14 cellular contexts compared by ENCODE assay signal in the genomic region with DNA sequence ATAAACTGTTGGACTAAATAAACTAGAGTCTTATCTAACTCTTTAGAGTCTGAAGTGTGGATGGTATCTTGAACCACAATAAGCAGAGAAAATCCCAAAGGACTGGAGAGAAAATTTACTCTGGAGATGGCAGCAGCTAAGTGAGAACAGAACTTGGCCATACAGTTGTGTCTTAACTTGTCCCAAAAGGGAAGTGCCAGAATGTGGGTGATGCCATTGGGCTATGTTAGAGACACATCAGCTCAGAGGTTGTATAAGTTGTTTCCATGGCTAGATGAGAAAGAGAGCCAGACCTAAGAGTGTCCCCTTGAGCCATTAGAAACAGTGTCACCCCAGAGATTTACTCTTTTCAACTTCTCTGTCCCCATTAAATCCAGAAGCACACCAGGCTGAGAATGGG. TPM values are rescaled to one million over a fixed set of nuclear protein-coding genes. Genes with fewer than 3 reads are reported as not detected.
A peak's percentile ranks its signal among the peaks of the same experiment; 100 is the strongest.
DNase-seq lines count a peak whose midpoint lies in the region; ATAC-seq, FAIRE-seq and TF ChIP-seq lines count a peak whose summit lies in the region.
"Had no signal": no experiment of that assay in that cellular context is flagged by ENCODE, and none has a peak within 500 bp of the region (broad histone marks: within the 10 kb centered on the region; RNA-seq: fewer than 3 reads in every experiment).

No MANE protein-coding gene starts in this region.

- H3K27ac Mint-ChIP-seq in nephron progenitor cell, result no peak overlapping the region
- H3K27ac Mint-ChIP-seq: activated T-cell treated with anti-CD3 and anti-CD28 coated beads, Interleukin-2, amount 50 U/mL, for 24 hours had no signal

- no peaks in the 10 kb centered on the region for H3K9me3 ChIP-seq in small intestine (ENCODE audit: control insufficient read depth, low read depth)

- ATAC-seq in foreskin keratinocyte (no peak), HG03045 (IDR thresholded peaks at IDR 0.05; ENCODE audit: unreplicated experiment) (no peak)

- peak; percentile 1 for TF ChIP-seq CTCF in foreskin keratinocyte (conservative IDR thresholded peaks at IDR 0.05)
- TF ChIP-seq CTCF in nephron progenitor cell (IDR thresholded peaks at IDR 0.05), result no peak

- H3K27me3 ChIP-seq in foreskin keratinocyte, result no peaks in the 10 kb centered on the region
- no peaks in the 10 kb centered on the region for H3K27me3 ChIP-seq in small intestine (ENCODE audit: control insufficient read depth in 2 of 2, insufficient read depth in 2 of 2, low read length in 2 of 2)

- H3K27me3 Mint-ChIP-seq in nephron progenitor cell (ENCODE audit: low read depth, poor library complexity), result peaks cover 3% of the 10 kb centered on the region
- H3K27me3 Mint-ChIP-seq: activated T-cell treated with anti-CD3 and anti-CD28 coated beads, Interleukin-2, amount 50 U/mL, for 24 hours had no signal

- no peak overlapping the region for H3K4me3 Mint-ChIP-seq in nephron progenitor cell
- H3K4me3 Mint-ChIP-seq: activated T-cell treated with anti-CD3 and anti-CD28 coated beads, Interleukin-2, amount 50 U/mL, for 24 hours had no signal

- H3K4me1 Mint-ChIP-seq in nephron progenitor cell, result peaks cover 66% of the 10 kb centered on the region

- no peak overlapping the region for H3K4me3 ChIP-seq in small intestine (ENCODE audit: low read depth in 1 of 2, low read length in 2 of 2)

- FAIRE-seq in GM18507 (lab: Jason Lieb, UNC), result peak; percentile 53
- no peak for FAIRE-seq in small intestine (lab: Jason Lieb, UNC)
- FAIRE-seq: H1 had no signal

- no peak overlapping the region for H3K27ac ChIP-seq in foreskin keratinocyte
- peak overlapping the region; percentile 4 to 45 for H3K27ac ChIP-seq in small intestine (ENCODE audit: low read depth in 1 of 2, low read length in 1 of 2)

- no peaks in the 10 kb centered on the region for H3K36me3 ChIP-seq in small intestine (ENCODE audit: control insufficient read depth in 2 of 2, insufficient read depth in 2 of 2, low read length in 2 of 2)

- no peaks in the 10 kb centered on the region for H3K9me3 Mint-ChIP-seq in nephron progenitor cell
- H3K9me3 Mint-ChIP-seq: activated T-cell treated with anti-CD3 and anti-CD28 coated beads, Interleukin-2, amount 50 U/mL, for 24 hours had no signal

- peaks cover 14% of the 10 kb centered on the region for H3K36me3 Mint-ChIP-seq in nephron progenitor cell (ENCODE audit: low read depth)

- DNase-seq in GM18507 (ENCODE audit: extremely low spot score, insufficient read length, low read depth) (no peak), OCI-M1 (lab: John Stamatoyannopoulos, UW) (peak; percentile 58), foreskin keratinocyte (no peak), small intestine (no peak), NCI-H82 (lab: John Stamatoyannopoulos, UW) (no peak), nephron progenitor cell (no peak)
- no peak for DNase-seq in stimulated activated naive CD4-positive, alpha-beta T cell (lab: John Stamatoyannopoulos, UW)
- DNase-seq: activated T-cell treated with anti-CD3 and anti-CD28 coated beads, Interleukin-2, amount 50 U/mL, for 24 hours; mesendoderm; NCI-H2107; NK-92 treated with Interleukin-12 subunit alpha and Interleukin-12 subunit beta, amount 100 ng/mL, for 24 hours; posterior cingulate gyrus had no signal

- H3K4me1 ChIP-seq in foreskin keratinocyte, result peaks cover 30% of the 10 kb centered on the region
- H3K4me1 ChIP-seq in small intestine (ENCODE audit: control insufficient read depth in 2 of 2, insufficient read depth in 1 of 2, low read depth in 1 of 2, low read length in 1 of 2), result peaks cover 5 to 24% of the 10 kb centered on the region in 2 donors

RNA-seq across cellular contexts. Expression of a gene that starts 36.2 kb away (rescaled TPM):
- total RNA-seq in foreskin keratinocyte, result 23.3 and 24.0 TPM in 2 replicates
- polyA plus RNA-seq in foreskin keratinocyte, result 4.2 and 5.4 TPM in 2 replicates
- 10 to 100 TPM in 2 of 3 donors, 1 to 10 TPM in 1; 8.7 to 16.8 (median 11.9) TPM for polyA plus RNA-seq in small intestine
